In genomic region chr13:63044617-63045016, GRCh38 we compare ENCODE assay signal across 2 cellular contexts.
TF ChIP-seq lines count a peak whose summit lies in the region.

No MANE protein-coding gene starts in this region.

TF ChIP-seq in HEK293T, 16 proteins besides CTCF, POLR2A, EP300 and RAD21 (continued from another document):
- TF ChIP-seq SUZ12 (IDR thresholded peaks at IDR 0.05) = no peak
- TF ChIP-seq SP1 (IDR thresholded peaks at IDR 0.05) = no peak
- no peak for TF ChIP-seq NFRKB (IDR thresholded peaks at IDR 0.05)
TF ChIP-seq in HEK293T: peak in this region for 1.

TF ChIP-seq in GM12878, 131 proteins besides CTCF, POLR2A, EP300 and RAD21 (continued from another document):
- no peak for TF ChIP-seq BRCA1 (IDR thresholded peaks at IDR 0.05; ENCODE audit: low read depth, low read length)
- TF ChIP-seq NR2C1 (IDR thresholded peaks at IDR 0.05) = no peak
- no peak for TF ChIP-seq JUNB (IDR thresholded peaks at IDR 0.05)
- no peak for TF ChIP-seq DPF2 (IDR thresholded peaks at IDR 0.05)
- TF ChIP-seq, protein P1, sequence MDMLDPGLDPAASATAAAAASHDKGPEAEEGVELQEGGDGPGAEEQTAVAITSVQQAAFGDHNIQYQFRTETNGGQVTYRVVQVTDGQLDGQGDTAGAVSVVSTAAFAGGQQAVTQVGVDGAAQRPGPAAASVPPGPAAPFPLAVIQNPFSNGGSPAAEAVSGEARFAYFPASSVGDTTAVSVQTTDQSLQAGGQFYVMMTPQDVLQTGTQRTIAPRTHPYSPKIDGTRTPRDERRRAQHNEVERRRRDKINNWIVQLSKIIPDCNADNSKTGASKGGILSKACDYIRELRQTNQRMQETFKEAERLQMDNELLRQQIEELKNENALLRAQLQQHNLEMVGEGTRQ (IDR thresholded peaks at IDR 0.05; ENCODE audit: borderline replicate concordance, low read depth, low read length) = no peak
- no peak for TF ChIP-seq NFIC (IDR thresholded peaks at IDR 0.05; ENCODE audit: low read depth, low read length)
- no peak for TF ChIP-seq KAT2A (conservative IDR thresholded peaks at IDR 0.05; ENCODE audit: control insufficient read depth, low read depth, low read length)
- no peak for TF ChIP-seq RELA (IDR thresholded peaks at IDR 0.05; ENCODE audit: borderline replicate concordance, partially characterized antibody)
- no peak for TF ChIP-seq SP1 (IDR thresholded peaks at IDR 0.05; ENCODE audit: low read depth, low read length)
- TF ChIP-seq BMI1 (IDR thresholded peaks at IDR 0.05; ENCODE audit: borderline replicate concordance) = no peak
- TF ChIP-seq ZBED1 (IDR thresholded peaks at IDR 0.05; ENCODE audit: borderline replicate concordance) = no peak
- TF ChIP-seq, protein P2, sequence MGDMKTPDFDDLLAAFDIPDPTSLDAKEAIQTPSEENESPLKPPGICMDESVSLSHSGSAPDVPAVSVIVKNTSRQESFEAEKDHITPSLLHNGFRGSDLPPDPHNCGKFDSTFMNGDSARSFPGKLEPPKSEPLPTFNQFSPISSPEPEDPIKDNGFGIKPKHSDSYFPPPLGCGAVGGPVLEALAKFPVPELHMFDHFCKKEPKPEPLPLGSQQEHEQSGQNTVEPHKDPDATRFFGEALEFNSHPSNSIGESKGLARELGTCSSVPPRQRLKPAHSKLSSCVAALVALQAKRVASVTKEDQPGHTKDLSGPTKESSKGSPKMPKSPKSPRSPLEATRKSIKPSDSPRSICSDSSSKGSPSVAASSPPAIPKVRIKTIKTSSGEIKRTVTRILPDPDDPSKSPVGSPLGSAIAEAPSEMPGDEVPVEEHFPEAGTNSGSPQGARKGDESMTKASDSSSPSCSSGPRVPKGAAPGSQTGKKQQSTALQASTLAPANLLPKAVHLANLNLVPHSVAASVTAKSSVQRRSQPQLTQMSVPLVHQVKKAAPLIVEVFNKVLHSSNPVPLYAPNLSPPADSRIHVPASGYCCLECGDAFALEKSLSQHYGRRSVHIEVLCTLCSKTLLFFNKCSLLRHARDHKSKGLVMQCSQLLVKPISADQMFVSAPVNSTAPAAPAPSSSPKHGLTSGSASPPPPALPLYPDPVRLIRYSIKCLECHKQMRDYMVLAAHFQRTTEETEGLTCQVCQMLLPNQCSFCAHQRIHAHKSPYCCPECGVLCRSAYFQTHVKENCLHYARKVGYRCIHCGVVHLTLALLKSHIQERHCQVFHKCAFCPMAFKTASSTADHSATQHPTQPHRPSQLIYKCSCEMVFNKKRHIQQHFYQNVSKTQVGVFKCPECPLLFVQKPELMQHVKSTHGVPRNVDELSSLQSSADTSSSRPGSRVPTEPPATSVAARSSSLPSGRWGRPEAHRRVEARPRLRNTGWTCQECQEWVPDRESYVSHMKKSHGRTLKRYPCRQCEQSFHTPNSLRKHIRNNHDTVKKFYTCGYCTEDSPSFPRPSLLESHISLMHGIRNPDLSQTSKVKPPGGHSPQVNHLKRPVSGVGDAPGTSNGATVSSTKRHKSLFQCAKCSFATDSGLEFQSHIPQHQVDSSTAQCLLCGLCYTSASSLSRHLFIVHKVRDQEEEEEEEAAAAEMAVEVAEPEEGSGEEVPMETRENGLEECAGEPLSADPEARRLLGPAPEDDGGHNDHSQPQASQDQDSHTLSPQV (IDR thresholded peaks at IDR 0.05) = no peak
- no peak for TF ChIP-seq PML (IDR thresholded peaks at IDR 0.05; ENCODE audit: low read length)
- no peak for TF ChIP-seq MLLT1 (IDR thresholded peaks at IDR 0.05)
- no peak for TF ChIP-seq RAD51 (IDR thresholded peaks at IDR 0.05)
- no peak for TF ChIP-seq ASH2L (IDR thresholded peaks at IDR 0.05; ENCODE audit: borderline replicate concordance, low read depth)
